Comparison of ENCODE assay signal across 15 cellular contexts in the genomic region with DNA sequence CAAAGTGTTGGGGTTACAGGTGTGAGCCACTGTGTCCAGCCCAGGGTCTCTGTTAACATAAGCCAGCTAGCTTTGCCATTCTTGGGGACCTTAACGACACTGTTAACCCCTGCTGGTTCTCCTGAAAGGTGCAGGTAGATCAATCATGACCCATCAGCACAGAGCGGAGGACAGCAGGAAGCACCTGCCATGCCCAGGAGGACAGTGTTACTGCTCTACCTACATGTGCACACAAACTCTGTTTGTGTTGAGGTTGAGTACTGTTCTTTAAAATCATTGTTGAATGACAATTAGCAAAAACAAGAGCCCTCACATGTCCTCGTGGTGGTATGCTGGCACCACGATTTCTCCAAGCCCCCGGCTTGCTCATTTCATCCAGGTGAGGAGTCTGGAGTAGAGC.
"Had no signal": no experiment of that assay in that cellular context is flagged by ENCODE, and none has a peak within 500 bp of the region (broad histone marks: within the 10 kb centered on the region; RNA-seq: fewer than 3 reads in every experiment).

No MANE protein-coding gene starts in this region.

- H3K27me3 Mint-ChIP-seq: activated naive CD8-positive, alpha-beta T cell treated with anti-CD3 and anti-CD28 coated beads, Interleukin-2, amount 10 ng/mL, durations not matched to agents 7 days and 5 days; effector memory CD8-positive, alpha-beta T cell; progenitor cell of endocrine pancreas had no signal

- H3K36me3 ChIP-seq: right atrium auricular region, tibial nerve, vagina had no signal

- ATAC-seq: body of pancreas; effector memory CD8-positive, alpha-beta T cell; stimulated activated naive CD8-positive, alpha-beta T cell treated with anti-CD3 and anti-CD28 coated beads, Interleukin-15, Interleukin-2, amounts not matched to agents 100 U/mL and 50 U/mL, for 24 hours had no signal

- H3K9me3 ChIP-seq: body of pancreas, right atrium auricular region, tibial nerve, vagina had no signal

- H3K27ac Mint-ChIP-seq: activated naive CD8-positive, alpha-beta T cell treated with anti-CD3 and anti-CD28 coated beads, Interleukin-2, amount 10 ng/mL, durations not matched to agents 7 days and 5 days; activated T-helper 2 cell treated with anti-CD3 and anti-CD28 coated beads, Interferon-gamma antibody, Interleukin-2, Interleukin-4, amounts not matched to agents 10 μg/mL and 5 μg/mL and 100 μg/mL, durations not matched to agents 14 hours and 24 hours and 36 hours; effector memory CD8-positive, alpha-beta T cell; progenitor cell of endocrine pancreas had no signal

- H3K27ac ChIP-seq: body of pancreas, right atrium auricular region, tibial nerve, vagina had no signal

- H3K4me3 Mint-ChIP-seq: activated naive CD8-positive, alpha-beta T cell treated with anti-CD3 and anti-CD28 coated beads, Interleukin-2, amount 10 ng/mL, durations not matched to agents 7 days and 5 days; effector memory CD8-positive, alpha-beta T cell had no signal

- H3K9me3 Mint-ChIP-seq: activated naive CD8-positive, alpha-beta T cell treated with anti-CD3 and anti-CD28 coated beads, Interleukin-2, amount 10 ng/mL, durations not matched to agents 7 days and 5 days; effector memory CD8-positive, alpha-beta T cell had no signal

- H3K27me3 ChIP-seq: body of pancreas, right atrium auricular region, tibial nerve, vagina had no signal

- DNase-seq: activated CD4-positive, alpha-beta T cell treated with anti-CD3 and anti-CD28 coated beads, Interleukin-2, amount 50 U/mL, for 1 hour; activated naive CD4-positive, alpha-beta T cell treated with Interleukin-2 at 50 U/mL for 16 hours; activated naive CD8-positive, alpha-beta T cell treated with anti-CD3 and anti-CD28 coated beads, Interleukin-2, amount 10 ng/mL, durations not matched to agents 7 days and 5 days; activated T-cell treated with anti-CD3 and anti-CD28 coated beads, Interleukin-2, amount 50 U/mL, for 1 hour; body of pancreas; effector memory CD8-positive, alpha-beta T cell; left ventricle myocardium superior; occipital lobe; stimulated activated naive CD8-positive, alpha-beta T cell treated with anti-CD3 and anti-CD28 coated beads, Interleukin-15, Interleukin-2, amounts not matched to agents 100 U/mL and 50 U/mL, for 24 hours; substantia nigra had no signal

- H3K4me3 ChIP-seq: body of pancreas, right atrium auricular region, tibial nerve, vagina had no signal
